Comparison of ENCODE assay signal across 9 cellular contexts in genomic region chr2:173343921-173344320, GRCh38.
"Had no signal": no experiment of that assay in that cellular context is flagged by ENCODE, and none has a peak within 500 bp of the region (broad histone marks: within the 10 kb centered on the region; RNA-seq: fewer than 3 reads in every experiment).

No MANE protein-coding gene starts in this region.

- ATAC-seq: GM23338, K562 had no signal

- H2AFZ ChIP-seq: GM23338 had no signal

- FAIRE-seq: H1, H54, HTR-8/SVneo, K562 had no signal

- H3K4me3 ChIP-seq: GM23338, K562 had no signal

- DNase-seq: H9, HCEC 1CT, IMR-90, KG1 had no signal

- H3K4me2 ChIP-seq: GM23338 had no signal
